Comparison of ENCODE assay signal across 22 cellular contexts in the genomic region with DNA sequence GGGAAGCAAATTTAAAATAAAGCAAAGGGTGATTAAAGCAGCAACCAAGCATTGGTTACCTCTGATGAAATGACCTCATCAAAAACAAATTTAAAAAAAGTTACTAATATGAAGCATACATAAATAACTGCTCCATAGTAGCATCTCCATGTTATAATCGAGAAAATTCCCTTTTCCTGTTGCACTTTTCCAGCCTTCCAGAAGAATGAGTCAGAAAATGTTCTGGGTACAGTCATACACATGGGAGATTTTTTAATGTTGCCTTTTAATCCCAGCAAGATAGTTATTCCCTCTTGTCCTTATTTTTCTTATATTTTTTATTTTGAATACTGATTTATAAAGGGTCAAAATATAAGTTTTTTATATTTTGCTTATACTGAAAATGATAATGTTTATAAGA. TPM values are rescaled to one million over a fixed set of nuclear protein-coding genes. Genes with fewer than 3 reads are reported as not detected.
DNase-seq lines count a peak whose midpoint lies in the region; ATAC-seq, FAIRE-seq and TF ChIP-seq lines count a peak whose summit lies in the region.
"Had no signal": no experiment of that assay in that cellular context is flagged by ENCODE, and none has a peak within 500 bp of the region (broad histone marks: within the 10 kb centered on the region; RNA-seq: fewer than 3 reads in every experiment).

No MANE protein-coding gene starts in this region.

- no peak overlapping the region for H3K4me3 ChIP-seq in PC-3 (ENCODE audit: low read length)
- H3K4me3 ChIP-seq in CD8-positive, alpha-beta T cell (ENCODE audit: low read depth, low read length) = no peak overlapping the region
- H3K4me3 ChIP-seq: heart left ventricle, lower lobe of right lung, thoracic aorta had no signal

- FAIRE-seq in D721Med (lab: Jason Lieb, UNC) = no peak
- FAIRE-seq: G401.6, H1 had no signal

- H3K4me1 Mint-ChIP-seq in progenitor cell of endocrine pancreas (ENCODE audit: low read depth) = peaks cover 30% of the 10 kb centered on the region
- H3K4me1 Mint-ChIP-seq in CD8-positive, alpha-beta T cell (ENCODE audit: low read depth) = no peaks in the 10 kb centered on the region
- H3K4me1 Mint-ChIP-seq: central memory CD8-positive, alpha-beta T cell had no signal

- no peaks in the 10 kb centered on the region for H3K36me3 ChIP-seq in PC-3 (ENCODE audit: low read depth, low read length)
- no peaks in the 10 kb centered on the region for H3K36me3 ChIP-seq in CD8-positive, alpha-beta T cell (ENCODE audit: insufficient read depth, low read length)
- H3K36me3 ChIP-seq: heart left ventricle, lower lobe of right lung, thoracic aorta had no signal

- H3K79me2 ChIP-seq in PC-3 (ENCODE audit: low read length) = no peaks in the 10 kb centered on the region

- H3K27ac ChIP-seq in PC-3 (ENCODE audit: low read length) = no peak overlapping the region
- H3K27ac ChIP-seq in CD8-positive, alpha-beta T cell (ENCODE audit: low read depth, low read length) = no peak overlapping the region
- H3K27ac ChIP-seq: heart left ventricle, lower lobe of right lung, thoracic aorta had no signal

- no peaks in the 10 kb centered on the region for H3K9me3 ChIP-seq in PC-3 (ENCODE audit: low read length)
- no peaks in the 10 kb centered on the region for H3K9me3 ChIP-seq in CD8-positive, alpha-beta T cell (ENCODE audit: low read length)
- H3K9me3 ChIP-seq: heart left ventricle, lower lobe of right lung, thoracic aorta had no signal

- DNase-seq in EH (ENCODE audit: low read depth) (peak; percentile 78), PC-3 (peak; percentile 38), dermis blood vessel endothelial cell (peak; percentile 4), myocyte (ENCODE audit: low read depth) (peak; percentile 12), progenitor cell of endocrine pancreas (ENCODE audit: low spot score, unreplicated experiment) (no peak), D721Med (ENCODE audit: insufficient read length, low spot score) (no peak)
- no peak for DNase-seq in CD8-positive, alpha-beta T cell
- DNase-seq: activated CD4-positive, alpha-beta T cell treated with anti-CD3 and anti-CD28 coated beads for 48 hours; heart left ventricle; lower lobe of right lung; MM.1S; NCI-H187; NCI-H345 had no signal

- CTCF ChIA-PET in PC-3 (lab: Charles Lee) = no interaction called here
- CTCF ChIA-PET in CD8-positive, alpha-beta T cell (lab: Charles Lee) = no interaction called here

- H3K27me3 ChIP-seq in PC-3 (ENCODE audit: low read length) = peaks cover 12% of the 10 kb centered on the region; the same call in 1 of the 2 replicates
- no peaks in the 10 kb centered on the region for H3K27me3 ChIP-seq in CD8-positive, alpha-beta T cell (ENCODE audit: insufficient read depth, low read length)

- no TSS peak for BruUV-seq in PC-3 (replicated peaks; lab: Mats Ljungman, UMichigan)

- ATAC-seq in PC-3 = no peak
- no peak for ATAC-seq in GM19395 (IDR thresholded peaks at IDR 0.05; ENCODE audit: unreplicated experiment)
- no peak for ATAC-seq in CD8-positive, alpha-beta T cell
- ATAC-seq: esophagus mucosa, heart left ventricle, lower lobe of right lung had no signal

- peaks cover 15% of the 10 kb centered on the region for H3K9me3 Mint-ChIP-seq in progenitor cell of endocrine pancreas (ENCODE audit: low read depth)
- no peaks in the 10 kb centered on the region for H3K9me3 Mint-ChIP-seq in CD8-positive, alpha-beta T cell
- H3K9me3 Mint-ChIP-seq: activated T-helper 2 cell treated with anti-CD3 and anti-CD28 coated beads, Interferon-gamma antibody, Interleukin-2, Interleukin-4, amounts not matched to agents 10 μg/mL and 5 μg/mL and 100 μg/mL, durations not matched to agents 14 hours and 24 hours and 36 hours; central memory CD8-positive, alpha-beta T cell had no signal

- TF ChIP-seq CTCF in PC-3 (conservative IDR thresholded peaks at IDR 0.05; ENCODE audit: low read depth, low read length) (no peak), progenitor cell of endocrine pancreas (IDR thresholded peaks at IDR 0.05; ENCODE audit: unreplicated experiment) (no peak), D721Med (IDR thresholded peaks at IDR 0.05; ENCODE audit: insufficient read depth, missing control alignments) (no peak)
- TF ChIP-seq CTCF in CD8-positive, alpha-beta T cell (IDR thresholded peaks at IDR 0.05) = no peak

- no peaks in the 10 kb centered on the region for H4K20me1 ChIP-seq in PC-3 (ENCODE audit: low read length)

- no peaks in the 10 kb centered on the region for H3K4me1 ChIP-seq in PC-3 (ENCODE audit: insufficient read depth, low read length)
- no peaks in the 10 kb centered on the region for H3K4me1 ChIP-seq in CD8-positive, alpha-beta T cell (ENCODE audit: insufficient read depth, low read length)
- H3K4me1 ChIP-seq: heart left ventricle, lower lobe of right lung had no signal

- H3K27me3 Mint-ChIP-seq in progenitor cell of endocrine pancreas = no peaks in the 10 kb centered on the region
- H3K27me3 Mint-ChIP-seq in CD8-positive, alpha-beta T cell (ENCODE audit: low read depth) = peaks cover 2% of the 10 kb centered on the region

- no peaks in the 10 kb centered on the region for H3F3A ChIP-seq in PC-3 (ENCODE audit: low read length, unreplicated experiment)

- H3K27ac Mint-ChIP-seq in progenitor cell of endocrine pancreas = no peak overlapping the region
- no peak overlapping the region for H3K27ac Mint-ChIP-seq in CD8-positive, alpha-beta T cell
- H3K27ac Mint-ChIP-seq: activated T-helper 2 cell treated with anti-CD3 and anti-CD28 coated beads, Interferon-gamma antibody, Interleukin-2, Interleukin-4, amounts not matched to agents 10 μg/mL and 5 μg/mL and 100 μg/mL, durations not matched to agents 14 hours and 24 hours and 36 hours had no signal

- no peak overlapping the region for H3K4me3 Mint-ChIP-seq in progenitor cell of endocrine pancreas (ENCODE audit: low read depth)
- H3K4me3 Mint-ChIP-seq in CD8-positive, alpha-beta T cell = no peak overlapping the region
- H3K4me3 Mint-ChIP-seq: central memory CD8-positive, alpha-beta T cell had no signal

- no peaks in the 10 kb centered on the region for H3K9me2 ChIP-seq in PC-3 (replicated peaks; ENCODE audit: low read length)

- no peaks in the 10 kb centered on the region for H3K36me3 Mint-ChIP-seq in progenitor cell of endocrine pancreas (ENCODE audit: insufficient read depth)
- no peaks in the 10 kb centered on the region for H3K36me3 Mint-ChIP-seq in CD8-positive, alpha-beta T cell

- H3K9ac ChIP-seq in PC-3 (ENCODE audit: low read length) = no peak overlapping the region

- H3K4me2 ChIP-seq in PC-3 (ENCODE audit: low read length) = no peak overlapping the region

- POLR2A ChIA-PET in PC-3 (lab: Charles Lee; ENCODE audit: unreplicated experiment) = no interaction called here
- POLR2A ChIA-PET in CD8-positive, alpha-beta T cell (lab: Charles Lee) = no interaction called here

- no peak overlapping the region for H2AFZ ChIP-seq in PC-3 (ENCODE audit: low read length)

- intact Hi-C loops in PC-3 (cut with micrococcal nuclease) = no loop called here
- intact Hi-C loops in CD8-positive, alpha-beta T cell (cut with DNase I, micrococcal nuclease) = no loop called here

RNA-seq across cellular contexts. Expression of a gene that starts 2.6 kb away (rescaled TPM):
- total RNA-seq in PC-3 (2014; rRNA removed) (not detected in 2 replicates), dermis blood vessel endothelial cell (not detected in 2 replicates), myocyte (not detected in 2 replicates), progenitor cell of endocrine pancreas (not detected in 2 replicates)
- polyA plus RNA-seq in myocyte (2012) = not detected
- total RNA-seq in CD8-positive, alpha-beta T cell = not detected
- total RNA-seq: activated T-helper 2 cell treated with anti-CD3 and anti-CD28 coated beads, Interferon-gamma antibody, Interleukin-2, Interleukin-4, amounts not matched to agents 10 μg/mL and 5 μg/mL and 100 μg/mL, durations not matched to agents 14 hours and 24 hours and 36 hours; esophagus mucosa; H1; heart left ventricle; lower lobe of right lung; renal cortical epithelial cell; thoracic aorta had no signal
- polyA plus RNA-seq: BJ, H1, heart left ventricle had no signal

Comparison
In these comparisons a context has a peak if more than half of its experiments do, and no peak if none do; other contexts are left out.
1. DNase-seq: peak in EH (single experiment), PC-3 (single experiment), dermis blood vessel endothelial cell (single experiment) and myocyte (single experiment); none in progenitor cell of endocrine pancreas (single experiment), D721Med (single experiment) and CD8-positive, alpha-beta T cell (0 of 7).